In the genomic region with DNA sequence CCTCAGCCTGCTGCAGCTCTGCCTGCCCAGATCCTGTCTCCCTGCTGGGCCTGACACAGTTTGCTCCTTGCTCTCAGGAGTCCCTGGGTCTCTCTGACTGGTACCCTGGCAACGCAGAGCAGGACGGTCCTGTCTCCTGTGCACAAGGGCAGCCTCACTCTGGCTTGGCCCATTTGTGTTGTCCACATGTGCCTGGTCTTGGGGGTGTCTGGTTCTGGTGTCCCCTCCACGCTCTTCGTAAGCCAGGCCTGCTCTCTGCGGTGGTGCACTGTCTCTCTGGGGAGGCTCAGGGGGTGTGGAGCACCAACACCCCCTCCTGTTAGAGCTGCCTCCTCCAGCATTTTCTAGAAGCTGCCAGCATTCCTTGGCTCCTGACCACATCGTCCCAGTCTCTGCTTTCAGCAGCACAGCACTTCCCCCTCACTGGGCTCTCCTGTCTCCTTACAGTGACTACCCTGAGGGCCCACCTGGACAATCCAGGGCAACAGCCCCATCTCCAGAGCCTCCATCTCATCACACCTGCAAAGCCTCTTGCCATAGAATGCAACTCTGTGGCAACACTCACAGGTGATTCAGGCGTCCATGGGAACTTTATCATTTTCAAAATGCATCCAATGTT, we compare ENCODE assay signal across 28 cellular contexts.
"Had no signal": no experiment of that assay in that cellular context is flagged by ENCODE, and none has a peak within 500 bp of the region (broad histone marks: within the 10 kb centered on the region; RNA-seq: fewer than 3 reads in every experiment).

No MANE protein-coding gene starts in this region.

- H3K4me3 Mint-ChIP-seq: activated B cell treated with CpG ODN at 0.5 μM for 24 hours; activated CD4-positive, alpha-beta memory T cell treated with anti-CD3 and anti-CD28 coated beads for 36 hours; activated naive CD4-positive, alpha-beta T cell treated with anti-CD3 and anti-CD28 coated beads for 36 hours; activated T-cell treated with anti-CD3 and anti-CD28 coated beads, Interleukin-2, amount 50 U/mL, for 4 hours; activated T-helper 1 cell treated with anti-CD3 and anti-CD28 coated beads, Interleukin-12 subunit alpha, Interleukin-12 subunit beta, Interleukin-2, Interleukin-4 antibody, amounts not matched to agents 30 ng/mL and 10 ng/mL and 1 ng/mL, durations not matched to agents 14 hours and 24 hours and 36 hours had no signal

- H2AFZ ChIP-seq: PC-9 had no signal

- H3K36me3 Mint-ChIP-seq: activated CD4-positive, alpha-beta memory T cell treated with anti-CD3 and anti-CD28 coated beads for 36 hours; activated naive CD4-positive, alpha-beta T cell treated with anti-CD3 and anti-CD28 coated beads, Interleukin-2, amount 50 U/mL, for 72 hours had no signal

- ATAC-seq: activated naive CD4-positive, alpha-beta T cell treated with anti-CD3 and anti-CD28 coated beads, Interleukin-2, amount 50 U/mL, for 72 hours; activated T-cell treated with anti-CD3 and anti-CD28 coated beads, Interleukin-2, amount 50 U/mL, for 4 hours; body of pancreas had no signal

- H3K27me3 ChIP-seq: adrenal gland, body of pancreas, breast epithelium had no signal

- H3K4me1 Mint-ChIP-seq: activated B cell treated with CpG ODN at 0.5 μM for 24 hours had no signal

- H3K4me2 ChIP-seq: PC-9 had no signal

- H3K9me3 ChIP-seq: adrenal gland, body of pancreas, breast epithelium had no signal

- H3K27ac ChIP-seq: adrenal gland, body of pancreas, breast epithelium, PC-9, RWPE1, VCaP had no signal

- H3K4me1 ChIP-seq: adrenal gland, body of pancreas, breast epithelium had no signal

- DNase-seq: activated B cell treated with CpG ODN at 0.5 μM for 24 hours; activated CD4-positive, alpha-beta memory T cell treated with anti-CD3 and anti-CD28 coated beads for 36 hours; activated CD4-positive, alpha-beta T cell treated with anti-CD3 and anti-CD28 coated beads for 4 hours; activated CD4-positive, alpha-beta T cell treated with anti-CD3 and anti-CD28 coated beads, Interleukin-2, amount 50 U/mL, for 1 hour; activated CD4-positive, CD25-positive, alpha-beta regulatory T cell treated with anti-CD3 and anti-CD28 coated beads, Interleukin-2, amount 50 U/mL, for 72 hours; activated gamma-delta T cell treated with Interleukin-2 at 50 U/mL for 16 hours; activated naive CD4-positive, alpha-beta T cell treated with anti-CD3 and anti-CD28 coated beads for 36 hours; activated T-cell treated with anti-CD3 and anti-CD28 coated beads for 4 hours; activated T-cell treated with anti-CD3 and anti-CD28 coated beads, Interleukin-2, amount 50 U/mL, for 4 hours; body of pancreas; NCI-H1105 treated with DMSO at 0.1 percent for 48 hours; NCI-H1436 treated with DMSO at 0.1 percent for 48 hours; NCI-H1694 treated with DMSO at 0.1 percent for 48 hours; NCI-H2029; NCI-H345; NCI-H524 treated with DMSO at 0.1 percent for 48 hours; PC-9; Right ventricle myocardium superior; SW 1271; T-helper 1 cell; T-helper 2 cell; T-helper 9 cell had no signal

- H3K27ac Mint-ChIP-seq: activated B cell treated with CpG ODN at 0.5 μM for 24 hours; activated CD4-positive, alpha-beta memory T cell treated with anti-CD3 and anti-CD28 coated beads for 36 hours; activated naive CD4-positive, alpha-beta T cell treated with anti-CD3 and anti-CD28 coated beads for 36 hours; activated naive CD4-positive, alpha-beta T cell treated with anti-CD3 and anti-CD28 coated beads, Interleukin-2, amount 50 U/mL, for 72 hours; activated T-helper 1 cell treated with anti-CD3 and anti-CD28 coated beads, Interleukin-12 subunit alpha, Interleukin-12 subunit beta, Interleukin-2, Interleukin-4 antibody, amounts not matched to agents 30 ng/mL and 10 ng/mL and 1 ng/mL, durations not matched to agents 14 hours and 24 hours and 36 hours had no signal

- H3K9me3 Mint-ChIP-seq: activated B cell treated with CpG ODN at 0.5 μM for 24 hours; activated CD4-positive, alpha-beta memory T cell treated with anti-CD3 and anti-CD28 coated beads for 36 hours; activated naive CD4-positive, alpha-beta T cell treated with anti-CD3 and anti-CD28 coated beads for 36 hours; activated naive CD4-positive, alpha-beta T cell treated with anti-CD3 and anti-CD28 coated beads, Interleukin-2, amount 50 U/mL, for 72 hours; activated T-cell treated with anti-CD3 and anti-CD28 coated beads, Interleukin-2, amount 50 U/mL, for 4 hours; activated T-helper 1 cell treated with anti-CD3 and anti-CD28 coated beads, Interleukin-12 subunit alpha, Interleukin-12 subunit beta, Interleukin-2, Interleukin-4 antibody, amounts not matched to agents 30 ng/mL and 10 ng/mL and 1 ng/mL, durations not matched to agents 14 hours and 24 hours and 36 hours had no signal

- H3K36me3 ChIP-seq: adrenal gland, breast epithelium had no signal

- H3K4me3 ChIP-seq: adrenal gland, body of pancreas, breast epithelium, PC-9 had no signal
